In genomic region chr4:145805490-145805889, GRCh38 we compare ENCODE assay signal across 13 cellular contexts.
A peak's percentile ranks its signal among the peaks of the same experiment; 100 is the strongest.
DNase-seq lines count a peak whose midpoint lies in the region; ATAC-seq, FAIRE-seq and TF ChIP-seq lines count a peak whose summit lies in the region.
"Had no signal": no experiment of that assay in that cellular context is flagged by ENCODE, and none has a peak within 500 bp of the region (broad histone marks: within the 10 kb centered on the region; RNA-seq: fewer than 3 reads in every experiment).

No MANE protein-coding gene starts in this region.

- TF ChIP-seq CTCF in AG04449 (IDR thresholded peaks at IDR 0.05; ENCODE audit: insufficient read depth, low read length, missing control alignments) (no peak), cardiac fibroblast (IDR thresholded peaks at IDR 0.05; ENCODE audit: low read depth, low read length) (no peak), kidney (IDR thresholded peaks at IDR 0.05; ENCODE audit: borderline replicate concordance, extremely low read depth, insufficient read depth) (no peak), body of pancreas (IDR thresholded peaks at IDR 0.05) (no peak)

- H3K9ac ChIP-seq in HUES6 (ENCODE audit: low read length): no peak overlapping the region
- no peak overlapping the region for H3K9ac ChIP-seq in kidney (ENCODE audit: low read length in 2 of 2)

- peaks cover 8% of the 10 kb centered on the region for H3K36me3 ChIP-seq in HUES6 (ENCODE audit: control insufficient read depth, insufficient read depth, low read length)
- H3K36me3 ChIP-seq in kidney (ENCODE audit: control insufficient read depth in 1 of 2, insufficient read depth in 2 of 2, low read length in 2 of 2): no peaks in the 10 kb centered on the region
- H3K36me3 ChIP-seq in body of pancreas (replicated peaks in 1 of 2; ENCODE audit: insufficient read depth in 1 of 2, low read depth in 2 of 2): no peaks in the 10 kb centered on the region
- H3K36me3 ChIP-seq: adrenal gland, BE2C had no signal

- intact Hi-C loops in kidney (cut with DNase I): no loop called here
- intact Hi-C loops in body of pancreas (cut with DNase I): no loop called here

- H3K4me1 ChIP-seq in HUES6 (ENCODE audit: control insufficient read depth, insufficient read depth, low read length): peaks cover 38% of the 10 kb centered on the region
- H3K4me1 ChIP-seq in kidney (ENCODE audit: control insufficient read depth in 1 of 2, insufficient read depth in 1 of 2, low read depth in 1 of 2, low read length in 2 of 2): peaks cover 4 to 26% of the 10 kb centered on the region in 2 donors
- peaks cover 6% of the 10 kb centered on the region for H3K4me1 ChIP-seq in body of pancreas

- H3K4me3 ChIP-seq in AG04449 (ENCODE audit: low read depth, low read length): no peak overlapping the region
- H3K4me3 ChIP-seq in HUES6 (ENCODE audit: low read depth, low read length): no peak overlapping the region
- no peak overlapping the region for H3K4me3 ChIP-seq in cardiac fibroblast (replicated peaks in 1 of 2; ENCODE audit: low read depth in 2 of 2, low read length in 2 of 2)
- H3K4me3 ChIP-seq in kidney (ENCODE audit: low read length in 2 of 2): peak overlapping the region in 1 of 2 donors; percentile 3
- no peak overlapping the region for H3K4me3 ChIP-seq in body of pancreas
- H3K4me3 ChIP-seq: adrenal gland, mucosa of descending colon, SK-N-MC had no signal

- no peaks in the 10 kb centered on the region for H3K27me3 ChIP-seq in HUES6 (ENCODE audit: control insufficient read depth, insufficient read depth, low read length)
- no peaks in the 10 kb centered on the region for H3K27me3 ChIP-seq in body of pancreas
- H3K27me3 ChIP-seq: adrenal gland, BE2C had no signal

- H3K27ac ChIP-seq in HUES6 (ENCODE audit: low read depth, low read length) (peak overlapping the region; percentile 57; the same call in 1 of the 2 replicates), kidney (ENCODE audit: low read depth in 2 of 2, low read length in 2 of 2) (peak overlapping the region; percentile 20 to 32), body of pancreas (no peak overlapping the region)
- H3K27ac ChIP-seq: adrenal gland, SK-N-MC had no signal

- peak; percentile 17 for DNase-seq in AG04449 (ENCODE audit: low read depth, low spot score)
- DNase-seq in cardiac fibroblast (ENCODE audit: low read depth in 2 of 2): peak; percentile 80 to 83
- no peak for DNase-seq in kidney
- DNase-seq in CD1c-positive myeloid dendritic cell (ENCODE audit: extremely low spot score): no peak
- no peak for DNase-seq in body of pancreas
- DNase-seq in SK-N-DZ (ENCODE audit: low spot score): no peak
- DNase-seq in NCI-H345 (lab: John Stamatoyannopoulos, UW): no peak
- DNase-seq: activated CD4-positive, alpha-beta T cell treated with anti-CD3 and anti-CD28 coated beads, Interleukin-2, amount 50 U/mL, for 4 hours; BE2C; mucosa of descending colon had no signal

- CTCF ChIA-PET in AG04449 (lab: Yijun Ruan, JAX): interaction anchor here (1.4 kb wide), 1 partner anchor 32 kb away, joined by 3 read pairs; no protein-coding TSS in a partner anchor

- no peak for FAIRE-seq in kidney (lab: Jason Lieb, UNC)

- WGBS in body of pancreas, 2 donors: 64 to 76% methylated on average over 5 of the region's 5 CpGs

- H3K9me3 ChIP-seq in HUES6 (ENCODE audit: control insufficient read depth, insufficient read depth, low read depth, low read length) (peaks cover 16% of the 10 kb centered on the region; the same call in 1 of the 2 replicates), kidney (ENCODE audit: control insufficient read depth in 1 of 2, low read length in 2 of 2) (peaks cover 0 to 6% of the 10 kb centered on the region in 2 donors), body of pancreas (no peaks in the 10 kb centered on the region)
- H3K9me3 ChIP-seq: adrenal gland, BE2C had no signal

- POLR2A ChIA-PET in AG04449 (lab: Yijun Ruan, JAX): no interaction called here

- ATAC-seq in body of pancreas: no peak
- ATAC-seq: mucosa of descending colon had no signal

- TF ChIP-seq POLR2A in body of pancreas (IDR thresholded peaks at IDR 0.05): no peak

Comparison
In these comparisons a context has a peak if more than half of its experiments do, and no peak if none do; other contexts are left out.
1. DNase-seq: peak in AG04449 (single experiment) and cardiac fibroblast (2 of 2); none in kidney (single experiment), CD1c-positive myeloid dendritic cell (single experiment), body of pancreas (0 of 4), SK-N-DZ (single experiment) and NCI-H345 (single experiment).
2. H3K27ac ChIP-seq: peak in HUES6 (single experiment) and kidney (2 of 2); none in body of pancreas (0 of 4).